1 cellular context compared by ENCODE assay signal in genomic region chr1:32220746-32221580, GRCh38.
TF ChIP-seq lines count a peak whose summit lies in the region.

No MANE protein-coding gene starts in this region.

TF ChIP-seq in H1, 55 proteins besides CTCF, POLR2A, EP300 and RAD21:
- TF ChIP-seq ATF3 (IDR thresholded peaks at IDR 0.05; ENCODE audit: insufficient read depth, low read depth, low read length) (no peak), POU5F1 (IDR thresholded peaks at IDR 0.05; ENCODE audit: low read depth, low read length) (no peak), SIX5 (IDR thresholded peaks at IDR 0.05; ENCODE audit: low read depth, low read length) (no peak), CHD1 (IDR thresholded peaks at IDR 0.05; ENCODE audit: low read depth, low read length) (no peak), SP1 (IDR thresholded peaks at IDR 0.05; ENCODE audit: low read depth, low read length) (no peak)
